ENCODE assay signal across 22 cellular contexts in the genomic region with DNA sequence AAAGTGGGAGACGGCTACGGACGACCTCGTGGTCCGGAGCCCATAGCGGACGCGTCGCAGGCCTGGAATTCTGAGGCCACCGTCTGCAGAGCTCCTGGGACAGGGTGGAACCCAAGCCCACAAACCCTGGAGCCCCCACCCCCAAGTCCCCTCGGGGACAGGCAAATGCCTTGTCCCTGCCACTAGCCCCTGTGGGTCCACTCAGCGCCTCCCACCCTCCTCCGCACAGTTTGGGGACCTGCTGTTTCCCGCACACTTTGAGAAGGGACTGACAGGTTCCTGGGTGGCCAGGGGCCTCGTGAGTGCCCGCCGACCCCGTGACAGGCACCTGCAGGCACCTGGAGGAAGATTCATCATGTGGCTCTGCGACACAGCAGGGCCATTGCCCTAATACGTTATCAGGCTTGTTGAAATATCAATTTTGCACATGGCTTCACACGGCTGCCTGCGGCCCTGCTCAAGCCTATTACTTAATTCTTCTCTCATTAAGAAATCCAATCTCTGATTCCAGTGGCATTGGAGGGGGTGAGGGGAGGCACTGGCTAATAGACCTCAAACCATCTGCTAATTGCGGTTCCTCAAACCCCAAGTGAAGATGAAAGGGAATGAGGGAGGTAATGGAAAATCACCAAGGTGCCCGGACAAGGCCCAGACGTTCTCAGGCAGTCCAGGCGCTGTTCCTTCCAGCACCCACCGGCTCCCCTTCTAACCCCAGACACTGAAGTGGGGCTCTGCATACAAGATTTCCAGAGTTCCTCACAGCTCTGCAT.
"Had no signal": no experiment of that assay in that cellular context is flagged by ENCODE, and none has a peak within 500 bp of the region (broad histone marks: within the 10 kb centered on the region; RNA-seq: fewer than 3 reads in every experiment).

No MANE protein-coding gene starts in this region.

- H3K4me1 Mint-ChIP-seq: naive thymus-derived CD4-positive, alpha-beta T cell; stimulated activated naive B cell treated with anti-CD40 and anti-IgM and Interleukin-4, amounts not matched to agents 10 μg/mL and 1 μg/mL and 100 μg/mL, for 72 hours; stimulated activated naive CD8-positive, alpha-beta T cell treated with anti-CD3 and anti-CD28 coated beads, Interleukin-15, amount 100 ng/mL, for 72 hours had no signal

- H3K9me3 ChIP-seq: esophagus muscularis mucosa, gastrocnemius medialis, neutrophil, thoracic aorta, transverse colon had no signal

- H3K9me3 Mint-ChIP-seq: dendritic cell treated with granulocyte-macrophage colony-stimulating factor and Interleukin-4, amounts not matched to agents 40 ng/mL and 50 ng/mL, for 4 days; nephron progenitor cell had no signal

- H3K4me1 ChIP-seq: esophagus muscularis mucosa, gastrocnemius medialis, transverse colon had no signal

- ATAC-seq: effector memory CD8-positive, alpha-beta T cell; gastrocnemius medialis; left cardiac atrium; left ventricle myocardium superior; naive thymus-derived CD4-positive, alpha-beta T cell; right cardiac atrium; stimulated activated naive B cell treated with anti-CD40 and anti-IgM and Interleukin-4, amounts not matched to agents 10 μg/mL and 1 μg/mL and 100 μg/mL, for 72 hours; stimulated activated naive CD8-positive, alpha-beta T cell treated with anti-CD3 and anti-CD28 coated beads, Interleukin-15, amount 100 ng/mL, for 72 hours had no signal

- H3K4me3 Mint-ChIP-seq: dendritic cell treated with granulocyte-macrophage colony-stimulating factor and Interleukin-4, amounts not matched to agents 40 ng/mL and 50 ng/mL, for 4 days; effector memory CD8-positive, alpha-beta T cell; naive thymus-derived CD4-positive, alpha-beta T cell; nephron progenitor cell; stimulated activated naive B cell treated with anti-CD40 and anti-IgM and Interleukin-4, amounts not matched to agents 10 μg/mL and 1 μg/mL and 100 μg/mL, for 72 hours; stimulated activated naive CD8-positive, alpha-beta T cell treated with anti-CD3 and anti-CD28 coated beads, Interleukin-15, amount 100 ng/mL, for 72 hours had no signal

- H3K27me3 ChIP-seq: neutrophil had no signal

- FAIRE-seq: colon, keratinocyte had no signal

- H3K27me3 Mint-ChIP-seq: dendritic cell treated with granulocyte-macrophage colony-stimulating factor and Interleukin-4, amounts not matched to agents 40 ng/mL and 50 ng/mL, for 4 days had no signal

- DNase-seq: effector memory CD8-positive, alpha-beta T cell; gastrocnemius medialis; left cardiac atrium; left ventricle myocardium superior; mesendoderm; naive thymus-derived CD4-positive, alpha-beta T cell; nephron progenitor cell; right cardiac atrium; stimulated activated CD4-positive, alpha-beta T cell treated with anti-CD3 and anti-CD28 coated beads, Interleukin-15, amount 100 ng/mL, for 24 hours; stimulated activated CD4-positive, alpha-beta T cell treated with anti-CD3 and anti-CD28 coated beads, Interleukin-1b, Interleukin-23, amount 100 ng/mL, for 48 hours; stimulated activated CD4-positive, alpha-beta T cell treated with anti-CD3 and anti-CD28 coated beads, Interleukin-4, amount 100 ng/mL, for 24 hours; stimulated activated naive B cell treated with anti-CD40 and anti-IgM and Interleukin-4, amounts not matched to agents 10 μg/mL and 1 μg/mL and 100 μg/mL, for 72 hours; stimulated activated naive CD8-positive, alpha-beta T cell treated with anti-CD3 and anti-CD28 coated beads, Interleukin-15, amount 100 ng/mL, for 72 hours; transverse colon had no signal

- H3K27ac ChIP-seq: epithelial cell of prostate, esophagus muscularis mucosa, gastrocnemius medialis, neutrophil, thoracic aorta, transverse colon had no signal

- H3K27ac Mint-ChIP-seq: dendritic cell treated with granulocyte-macrophage colony-stimulating factor and Interleukin-4, amounts not matched to agents 40 ng/mL and 50 ng/mL, for 4 days; effector memory CD8-positive, alpha-beta T cell; naive thymus-derived CD4-positive, alpha-beta T cell; nephron progenitor cell; stimulated activated naive B cell treated with anti-CD40 and anti-IgM and Interleukin-4, amounts not matched to agents 10 μg/mL and 1 μg/mL and 100 μg/mL, for 72 hours had no signal

- H3K4me3 ChIP-seq: esophagus muscularis mucosa, gastrocnemius medialis, lung, thoracic aorta, transverse colon had no signal

- H3K36me3 ChIP-seq: esophagus muscularis mucosa, gastrocnemius medialis, neutrophil, thoracic aorta, transverse colon had no signal

- H3K36me3 Mint-ChIP-seq: naive thymus-derived CD4-positive, alpha-beta T cell; stimulated activated naive B cell treated with anti-CD40 and anti-IgM and Interleukin-4, amounts not matched to agents 10 μg/mL and 1 μg/mL and 100 μg/mL, for 72 hours had no signal
